ENCODE assay signal across 17 cellular contexts in the genomic region with DNA sequence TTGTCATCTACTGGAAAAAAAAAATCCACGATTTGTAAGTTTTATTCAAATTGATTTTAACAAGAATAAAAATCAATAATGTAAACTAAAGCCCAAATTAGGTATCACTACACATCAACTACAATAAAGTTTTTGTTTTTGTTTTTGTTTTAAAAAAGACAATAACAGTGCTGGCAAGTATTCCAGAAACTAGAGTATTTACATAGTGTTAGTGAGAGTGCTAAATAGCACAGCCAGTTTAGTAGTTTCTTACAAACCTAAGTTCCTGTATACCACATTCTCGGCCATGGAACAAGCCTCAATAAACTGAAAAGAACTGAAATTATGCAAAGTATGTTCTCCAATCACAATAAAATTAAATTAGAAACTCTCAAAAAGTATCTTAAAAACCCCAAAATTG. TPM values are rescaled to one million over a fixed set of nuclear protein-coding genes. Genes with fewer than 3 reads are reported as not detected.
DNase-seq lines count a peak whose midpoint lies in the region; ATAC-seq, FAIRE-seq and TF ChIP-seq lines count a peak whose summit lies in the region.
"Had no signal": no experiment of that assay in that cellular context is flagged by ENCODE, and none has a peak within 500 bp of the region (broad histone marks: within the 10 kb centered on the region; RNA-seq: fewer than 3 reads in every experiment).

No MANE protein-coding gene starts in this region.

- no peak for TF ChIP-seq RAD21 in HepG2 (CRISPR knock-in tag; IDR thresholded peaks at IDR 0.05)

- H3K4me2 ChIP-seq in HepG2 (ENCODE audit: low read depth, low read length) = no peak overlapping the region

- no peaks in the 10 kb centered on the region for H3K27me3 Mint-ChIP-seq in stimulated activated naive B cell treated with anti-CD40 and anti-IgM and Interleukin-4, amounts not matched to agents 10 μg/mL and 1 μg/mL and 100 μg/mL, for 72 hours

- H4K20me1 ChIP-seq in HepG2 (ENCODE audit: insufficient read depth, low read length) = peaks cover 38% of the 10 kb centered on the region

- peaks cover 49% of the 10 kb centered on the region for H3K4me1 Mint-ChIP-seq in stimulated activated effector memory CD8-positive, alpha-beta T cell treated with anti-CD3 and anti-CD28 coated beads, Interleukin-12 subunit alpha, Interleukin-12 subunit beta, amount 100 ng/mL, for 72 hours
- H3K4me1 Mint-ChIP-seq in stimulated activated naive B cell treated with anti-CD40 and anti-IgM and Interleukin-4, amounts not matched to agents 10 μg/mL and 1 μg/mL and 100 μg/mL, for 72 hours = peaks cover 20 to 67% of the 10 kb centered on the region in 2 donors

- WGBS in right lobe of liver (ENCODE audit: insufficient coverage, low coverage, low lambda C conversion rate, missing lambda C conversion rate) = 28% methylated on average over 2 of the region's 2 CpGs
- WGBS in HepG2 (ENCODE audit: low lambda C conversion rate) = 94% methylated on average over 2 of the region's 2 CpGs

- peaks cover 0 to 23% (median 6%) of the 10 kb centered on the region in 4 donors for H3K4me1 ChIP-seq in right lobe of liver
- H3K4me1 ChIP-seq in HepG2 (ENCODE audit: insufficient read depth, low read length) = peaks cover 74% of the 10 kb centered on the region
- H3K4me1 ChIP-seq: SJSA1 had no signal

- TF ChIP-seq CTCF in right lobe of liver (IDR thresholded peaks at IDR 0.05) = no peak
- no peak for TF ChIP-seq CTCF in HepG2 (CRISPR knock-in tag; IDR thresholded peaks at IDR 0.05)

- peak; percentile 37 to 61 (median 52) for ATAC-seq in right lobe of liver
- ATAC-seq in HepG2 = no peak
- ATAC-seq in GM21737 (IDR thresholded peaks at IDR 0.05; ENCODE audit: unreplicated experiment) = peak; percentile 46
- ATAC-seq in HG03196 (IDR thresholded peaks at IDR 0.05; ENCODE audit: unreplicated experiment) = peak; percentile 32
- ATAC-seq in stimulated activated effector memory CD8-positive, alpha-beta T cell treated with anti-CD3 and anti-CD28 coated beads, Interleukin-12 subunit alpha, Interleukin-12 subunit beta, amount 100 ng/mL, for 72 hours = no peak
- ATAC-seq in stimulated activated naive B cell treated with anti-CD40 and anti-IgM and Interleukin-4, amounts not matched to agents 10 μg/mL and 1 μg/mL and 100 μg/mL, for 72 hours (replicated peaks) = no peak
- ATAC-seq: upper lobe of right lung had no signal

- CTCF ChIA-PET in HepG2 (lab: Yijun Ruan, JAX; ENCODE audit: low intra/inter-chr PET ratio, low total read pairs) = no interaction called here

- POLR2A ChIA-PET in HepG2 (lab: Yijun Ruan, JAX) = no interaction called here

- no peak overlapping the region for H3K4me3 ChIP-seq in right lobe of liver
- H3K4me3 ChIP-seq in HepG2 (replicated peaks in 1 of 3; ENCODE audit: insufficient read depth in 1 of 3, low read depth in 2 of 3, low read length in 3 of 3) = no peak overlapping the region
- H3K4me3 ChIP-seq: SJSA1, upper lobe of right lung had no signal

- TF ChIP-seq POLR2A in right lobe of liver (IDR thresholded peaks at IDR 0.05) = no peak
- no peak for TF ChIP-seq POLR2A in HepG2 (IDR thresholded peaks at IDR 0.05; ENCODE audit: insufficient read depth in 1 of 2, low read depth in 2 of 2, low read length in 2 of 2)
- no peak for TF ChIP-seq POLR2A in GM12891 (IDR thresholded peaks at IDR 0.05; ENCODE audit: low read depth, low read length)

- intact Hi-C loops in right lobe of liver (cut with DNase I) (no loop called here), HepG2 (cut with micrococcal nuclease; ENCODE audit: unreplicated experiment) (no loop called here)

- H3K4me3 Mint-ChIP-seq in stimulated activated effector memory CD8-positive, alpha-beta T cell treated with anti-CD3 and anti-CD28 coated beads, Interleukin-12 subunit alpha, Interleukin-12 subunit beta, amount 100 ng/mL, for 72 hours = peak overlapping the region; percentile 62
- no peak overlapping the region for H3K4me3 Mint-ChIP-seq in stimulated activated naive B cell treated with anti-CD40 and anti-IgM and Interleukin-4, amounts not matched to agents 10 μg/mL and 1 μg/mL and 100 μg/mL, for 72 hours
- H3K4me3 Mint-ChIP-seq: brain had no signal

- in situ Hi-C loops in HepG2 (cut with HindIII; ENCODE audit: extremely low pct_ligation_motif_present, low pct_unique_long_range_greater_than_20kb) = no loop called here

- H3K79me2 ChIP-seq in HepG2 (ENCODE audit: insufficient read depth, low read length) = peaks cover 100% of the 10 kb centered on the region

- H3K27ac ChIP-seq in right lobe of liver (peak overlapping the region in 2 of 3 donors; percentile 40 to 51), HepG2 (ENCODE audit: extremely low read length, insufficient read depth, low read length) (no peak overlapping the region)
- H3K27ac ChIP-seq: neutrophil, SJSA1, upper lobe of right lung, VCaP had no signal

- H3K9me3 Mint-ChIP-seq in stimulated activated effector memory CD8-positive, alpha-beta T cell treated with anti-CD3 and anti-CD28 coated beads, Interleukin-12 subunit alpha, Interleukin-12 subunit beta, amount 100 ng/mL, for 72 hours = no peaks in the 10 kb centered on the region
- H3K9me3 Mint-ChIP-seq in stimulated activated naive B cell treated with anti-CD40 and anti-IgM and Interleukin-4, amounts not matched to agents 10 μg/mL and 1 μg/mL and 100 μg/mL, for 72 hours = no peaks in the 10 kb centered on the region

- H3K36me3 Mint-ChIP-seq in stimulated activated effector memory CD8-positive, alpha-beta T cell treated with anti-CD3 and anti-CD28 coated beads, Interleukin-12 subunit alpha, Interleukin-12 subunit beta, amount 100 ng/mL, for 72 hours = peaks cover 6% of the 10 kb centered on the region
- H3K36me3 Mint-ChIP-seq in stimulated activated naive B cell treated with anti-CD40 and anti-IgM and Interleukin-4, amounts not matched to agents 10 μg/mL and 1 μg/mL and 100 μg/mL, for 72 hours = peaks cover 0 to 7% of the 10 kb centered on the region in 2 donors

- no peak for DNase-seq in right lobe of liver
- no peak for DNase-seq in HepG2 (ENCODE audit: low spot score)
- DNase-seq in stimulated activated effector memory CD8-positive, alpha-beta T cell treated with anti-CD3 and anti-CD28 coated beads, Interleukin-12 subunit alpha, Interleukin-12 subunit beta, amount 100 ng/mL, for 72 hours (ENCODE audit: low spot score in 2 of 2) = no peak
- DNase-seq in stimulated activated naive B cell treated with anti-CD40 and anti-IgM and Interleukin-4, amounts not matched to agents 10 μg/mL and 1 μg/mL and 100 μg/mL, for 72 hours = no peak
- no peak for DNase-seq in activated naive CD4-positive, alpha-beta T cell treated with Interleukin-2 at 50 U/mL for 16 hours
- DNase-seq in GM12891 (ENCODE audit: insufficient read length, low spot score) = no peak
- DNase-seq: activated T-cell treated with anti-CD3 and anti-CD28 coated beads, Interleukin-2, amount 50 U/mL, for 1 hour; DMS153; NCI-H1694 treated with DMSO at 0.1 percent for 48 hours; small intestine; upper lobe of right lung had no signal

- H2AFZ ChIP-seq in HepG2 (ENCODE audit: low read length) = no peak overlapping the region

- peak overlapping the region; percentile 32 for H3K27ac Mint-ChIP-seq in stimulated activated effector memory CD8-positive, alpha-beta T cell treated with anti-CD3 and anti-CD28 coated beads, Interleukin-12 subunit alpha, Interleukin-12 subunit beta, amount 100 ng/mL, for 72 hours
- H3K27ac Mint-ChIP-seq in stimulated activated naive B cell treated with anti-CD40 and anti-IgM and Interleukin-4, amounts not matched to agents 10 μg/mL and 1 μg/mL and 100 μg/mL, for 72 hours = no peak overlapping the region

- H3K27me3 ChIP-seq in right lobe of liver (no peaks in the 10 kb centered on the region), HepG2 (ENCODE audit: control insufficient read depth in 1 of 2, insufficient read depth in 2 of 2, low read length in 2 of 2) (no peaks in the 10 kb centered on the region)
- H3K27me3 ChIP-seq: SJSA1, upper lobe of right lung had no signal

- H3K36me3 ChIP-seq in right lobe of liver = no peaks in the 10 kb centered on the region
- H3K36me3 ChIP-seq in HepG2 (replicated peaks in 1 of 2; ENCODE audit: control insufficient read depth in 1 of 2, insufficient read depth in 2 of 2, low read length in 2 of 2) = no peaks in the 10 kb centered on the region
- H3K36me3 ChIP-seq: neutrophil, SJSA1, upper lobe of right lung had no signal

- no peak for FAIRE-seq in HepG2 (lab: Jason Lieb, UNC)
- no peak for FAIRE-seq in GM12891 (lab: Jason Lieb, UNC)
- FAIRE-seq: small intestine had no signal

- H3K9me3 ChIP-seq in right lobe of liver (no peaks in the 10 kb centered on the region), HepG2 (ENCODE audit: low read length) (no peaks in the 10 kb centered on the region)
- H3K9me3 ChIP-seq: neutrophil, SJSA1, upper lobe of right lung had no signal

- no TSS peak for BruUV-seq in HepG2 (replicated peaks; lab: Mats Ljungman, UMichigan)

- no peak overlapping the region for H3K9ac ChIP-seq in HepG2 (ENCODE audit: insufficient read depth, low read depth, low read length)

- TF ChIP-seq EP300 in HepG2 (IDR thresholded peaks at IDR 0.05; ENCODE audit: low read depth in 2 of 2, low read length in 2 of 2) = no peak
- no peak for TF ChIP-seq EP300 in HepG2 (CRISPR knock-in tag; IDR thresholded peaks at IDR 0.05; ENCODE audit: borderline replicate concordance)

RNA-seq across cellular contexts. Expression of a gene that starts 8.1 kb away (rescaled TPM):
- 10 to 100 TPM; 12.1 to 24.8 (median 17.6) TPM for total RNA-seq in right lobe of liver
- 54.6 and 64.4 TPM in 2 replicates for total RNA-seq in HepG2 (2016; rRNA removed; fragmentation: Illumina TruSeq; extraction: Trizol)
- 245 and 284 TPM in 2 replicates for total RNA-seq in HepG2 (2016; cell fraction: cytosol; rRNA removed; fragmentation: Illumina TruSeq; extraction: Trizol; ENCODE audit: low read depth)
- total RNA-seq in HepG2 (2016; cell fraction: insoluble cytoplasmic fraction; rRNA removed; fragmentation: Illumina TruSeq; extraction: Trizol) = 54.1 and 61.8 TPM in 2 replicates
- total RNA-seq in HepG2 (2016; cell fraction: membrane; rRNA removed; fragmentation: Illumina TruSeq; extraction: Trizol) = 83.7 and 98.1 TPM in 2 replicates
- total RNA-seq in HepG2 (2016; cell fraction: nucleus; rRNA removed; fragmentation: Illumina TruSeq; extraction: Trizol) = 58.3 and 61.0 TPM in 2 replicates
- polyA plus RNA-seq in HepG2 (2011; rRNA removed) = 15.9 and 25.0 TPM in 2 replicates
- polyA plus RNA-seq in HepG2 (2011; cell fraction: cytosol; rRNA removed) = 7.7 and 11.1 TPM in 2 replicates
- 18.5 and 19.2 TPM in 2 replicates for polyA plus RNA-seq in HepG2 (2011; cell fraction: nucleus; rRNA removed)
- polyA plus RNA-seq in HepG2 (2012) = 15.2 and 21.2 TPM in 2 replicates
- 0.86 and 0.93 TPM in 2 replicates for polyA plus RNA-seq in HepG2 (2016; cell fraction: cytosol; fragmentation: Illumina TruSeq; extraction: Trizol; ENCODE audit: low read depth)
- 44.3 and 46.9 TPM in 2 replicates for polyA plus RNA-seq in HepG2 (2016; cell fraction: insoluble cytoplasmic fraction; fragmentation: Illumina TruSeq; extraction: Trizol; ENCODE audit: low read depth)
- 6.4 and 6.9 TPM in 2 replicates for polyA plus RNA-seq in HepG2 (2016; cell fraction: membrane; fragmentation: Illumina TruSeq; extraction: Trizol; ENCODE audit: low read depth)
- polyA plus RNA-seq in HepG2 (2016; cell fraction: nucleus; fragmentation: Illumina TruSeq; extraction: Trizol; ENCODE audit: insufficient read depth, low read depth) = 52.4 and 57.1 TPM in 2 replicates
- 3.7 and 13.7 TPM in 2 replicates for polyA minus RNA-seq in HepG2 (2011; rRNA and poly(A)+ RNA removed; ENCODE audit: low replicate concordance)
- polyA minus RNA-seq in HepG2 (2011; cell fraction: cytosol; rRNA and poly(A)+ RNA removed) = 36.2 and 37.1 TPM in 2 replicates
- polyA minus RNA-seq in HepG2 (2011; cell fraction: nucleus; rRNA and poly(A)+ RNA removed) = 132 TPM in 2 replicates
- polyA plus RNA-seq in GM12891 (2012; ENCODE audit: low read depth, missing spikeins) = 4.4 TPM

Comparison
In these comparisons a context has a peak if more than half of its experiments do, and no peak if none do; other contexts are left out.
1. ATAC-seq: peak in right lobe of liver (4 of 4), GM21737 (single experiment) and HG03196 (single experiment); none in HepG2 (single experiment), stimulated activated effector memory CD8-positive, alpha-beta T cell treated with anti-CD3 and anti-CD28 coated beads, Interleukin-12 subunit alpha, Interleukin-12 subunit beta, amount 100 ng/mL, for 72 hours (single experiment) and stimulated activated naive B cell treated with anti-CD40 and anti-IgM and Interleukin-4, amounts not matched to agents 10 μg/mL and 1 μg/mL and 100 μg/mL, for 72 hours (0 of 2).